In the genomic region with DNA sequence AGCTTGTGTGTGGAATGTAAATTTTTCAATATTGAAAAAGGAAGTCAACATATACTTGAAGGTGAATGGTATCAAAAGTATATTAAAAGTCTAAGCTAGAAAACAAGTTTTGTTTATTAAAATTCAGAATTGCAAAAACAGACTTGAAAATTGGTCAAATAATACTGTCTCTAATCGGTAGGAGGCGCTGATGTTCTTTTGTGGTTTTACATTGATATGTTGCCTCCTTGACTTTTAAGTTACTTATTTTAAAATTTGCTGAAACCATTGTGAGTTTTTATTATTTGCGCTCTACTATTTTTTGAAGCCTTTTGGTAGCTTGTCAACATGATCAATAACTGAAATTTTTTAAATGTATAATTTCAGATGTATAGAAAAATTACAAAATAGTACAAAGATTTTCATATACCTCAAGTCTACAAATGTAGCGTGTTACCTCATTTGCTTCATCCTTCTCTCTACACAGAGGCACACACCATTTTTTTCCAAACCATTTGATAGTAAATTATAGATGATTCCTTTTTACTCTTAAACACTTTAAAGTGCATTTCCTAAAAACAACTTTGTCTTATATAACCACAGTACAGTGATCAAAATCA, we compare ENCODE assay signal across 8 cellular contexts. TPM values are rescaled to one million over a fixed set of nuclear protein-coding genes. Genes with fewer than 3 reads are reported as not detected.
DNase-seq lines count a peak whose midpoint lies in the region; ATAC-seq, FAIRE-seq and TF ChIP-seq lines count a peak whose summit lies in the region.

No MANE protein-coding gene starts in this region.

- peak; percentile 91 for FAIRE-seq in G401.6 (lab: Jason Lieb, UNC)
- no peak for FAIRE-seq in endothelial cell of umbilical vein (lab: Jason Lieb, UNC)

- no TSS peak for BruUV-seq in endothelial cell of umbilical vein (replicated peaks; lab: Mats Ljungman, UMichigan)

- POLR2A ChIA-PET in endothelial cell of umbilical vein (lab: Charles Lee), result no interaction called here

- no peak for TF ChIP-seq POLR2A in endothelial cell of umbilical vein (IDR thresholded peaks at IDR 0.05; ENCODE audit: low read depth, low read length)
- TF ChIP-seq POLR2A in ovary (IDR thresholded peaks at IDR 0.05), result no peak

- no peaks in the 10 kb centered on the region for H3K9me1 ChIP-seq in endothelial cell of umbilical vein (replicated peaks; ENCODE audit: control insufficient read depth, extremely low read depth, insufficient read depth, low read length)

- H3K36me3 ChIP-seq in endothelial cell of umbilical vein (ENCODE audit: control insufficient read depth in 2 of 2, extremely low read depth in 1 of 2, insufficient read depth in 2 of 2, low read length in 2 of 2) (peaks cover 9 to 26% of the 10 kb centered on the region in 2 experiments), ovary (no peaks in the 10 kb centered on the region)

- no peaks in the 10 kb centered on the region for H3K4me1 ChIP-seq in endothelial cell of umbilical vein (ENCODE audit: control insufficient read depth, extremely low read depth, insufficient read depth, low read length)
- no peaks in the 10 kb centered on the region for H3K4me1 ChIP-seq in ovary (ENCODE audit: insufficient read depth)

- peaks cover 22% of the 10 kb centered on the region for H3K79me2 ChIP-seq in endothelial cell of umbilical vein (ENCODE audit: control insufficient read depth, insufficient read depth, low read length)

- H3K27ac ChIP-seq in endothelial cell of umbilical vein (ENCODE audit: insufficient read depth, low read depth, low read length) (no peak overlapping the region), ovary (no peak overlapping the region)

- H3K27me3 ChIP-seq in endothelial cell of umbilical vein (ENCODE audit: control insufficient read depth in 2 of 2, insufficient read depth in 2 of 2, low read length in 2 of 2) (no peaks in the 10 kb centered on the region), ovary (no peaks in the 10 kb centered on the region)

- peak; percentile 10 for DNase-seq in NCI-H526 treated with DMSO at 0.1 percent for 48 hours (lab: John Stamatoyannopoulos, UW)
- DNase-seq in endothelial cell of umbilical vein (ENCODE audit: low read depth, low spot score), result peak; percentile 66
- DNase-seq in ovary, result no peak
- no peak for DNase-seq in posterior cingulate gyrus
- DNase-seq in NK-92 (lab: John Stamatoyannopoulos, UW; ENCODE audit: unreplicated experiment), result no peak

- H3K4me3 ChIP-seq in endothelial cell of umbilical vein (replicated peaks in 1 of 3; ENCODE audit: insufficient read depth in 1 of 3, low read depth in 1 of 3, low read length in 3 of 3) (no peak overlapping the region), ovary (no peak overlapping the region)

- no peak overlapping the region for H3K9ac ChIP-seq in endothelial cell of umbilical vein (replicated peaks; ENCODE audit: extremely low read depth, insufficient read depth, low read length)

- dilution Hi-C loops in endothelial cell of umbilical vein (cut with MboI; ENCODE audit: extremely low pct_ligation_motif_present, low sequenced_read_pairs), result no loop called here

- TF ChIP-seq CTCF in endothelial cell of umbilical vein (IDR thresholded peaks at IDR 0.05; ENCODE audit: extremely low read depth in 1 of 2, insufficient read depth in 1 of 2, low read depth in 1 of 2, low read length in 2 of 2) (peak; percentile 37 to 52), ovary (IDR thresholded peaks at IDR 0.05) (peak; percentile 45 to 75 (median 55))

- 45 to 50% (median 48%) methylated on average over 4 of the region's 4 CpGs for WGBS in ovary, 3 donors

- H3K4me2 ChIP-seq in endothelial cell of umbilical vein (ENCODE audit: insufficient read depth, low read length), result no peak overlapping the region

- CTCF ChIA-PET in endothelial cell of umbilical vein (lab: Charles Lee), result interaction anchor here (0.7 to 2.6 kb wide), 21 partner anchors 10 to 303 kb away, joined by 3 to 52 read pairs (median 4); a partner anchor contains a TSS

- H3K9me3 ChIP-seq in endothelial cell of umbilical vein (replicated peaks; ENCODE audit: control insufficient read depth, insufficient read depth, low read length) (no peaks in the 10 kb centered on the region), ovary (no peaks in the 10 kb centered on the region)

- intact Hi-C loops in endothelial cell of umbilical vein (cut with micrococcal nuclease), result loop anchor here (1.0 to 5.0 kb wide), 4 partner anchors 47 to 276 kb away; no protein-coding TSS in a partner anchor
- intact Hi-C loops in ovary (cut with DNase I), result loop anchor here in 2 of 4 donors (5.0 kb wide), 1 partner anchor 136 kb away; no protein-coding TSS in a partner anchor
- intact Hi-C loops in posterior cingulate gyrus (cut with DNase I), result loop anchor here (1.0 to 5.0 kb wide), 2 partner anchors 76 to 135 kb away; no protein-coding TSS in a partner anchor

- TF ChIP-seq EP300 in ovary (IDR thresholded peaks at IDR 0.05), result no peak

- H2AFZ ChIP-seq in endothelial cell of umbilical vein (ENCODE audit: low read depth, low read length), result no peak overlapping the region

- ATAC-seq in HG03039 (IDR thresholded peaks at IDR 0.05; ENCODE audit: unreplicated experiment), result no peak
- ATAC-seq in HG02852 (IDR thresholded peaks at IDR 0.05; ENCODE audit: unreplicated experiment), result no peak

- H4K20me1 ChIP-seq in endothelial cell of umbilical vein (replicated peaks; ENCODE audit: control insufficient read depth, extremely low read depth, insufficient read depth, low read length), result no peaks in the 10 kb centered on the region

TF ChIP-seq in endothelial cell of umbilical vein, 7 proteins besides CTCF, POLR2A, EP300 and RAD21:
- TF ChIP-seq GATA2 (IDR thresholded peaks at IDR 0.05; ENCODE audit: insufficient read depth, insufficient read length, low read depth, low read length), result no peak
- TF ChIP-seq, protein P1, sequence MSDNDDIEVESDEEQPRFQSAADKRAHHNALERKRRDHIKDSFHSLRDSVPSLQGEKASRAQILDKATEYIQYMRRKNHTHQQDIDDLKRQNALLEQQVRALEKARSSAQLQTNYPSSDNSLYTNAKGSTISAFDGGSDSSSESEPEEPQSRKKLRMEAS (IDR thresholded peaks at IDR 0.05; ENCODE audit: insufficient read depth, insufficient read length), result no peak
- no peak for TF ChIP-seq POLR2AphosphoS5 (IDR thresholded peaks at IDR 0.05; ENCODE audit: insufficient read depth, low read depth, low read length)
- TF ChIP-seq FOS (IDR thresholded peaks at IDR 0.05; ENCODE audit: borderline replicate concordance, insufficient read depth, low read length), result no peak
- TF ChIP-seq MYC (IDR thresholded peaks at IDR 0.05; ENCODE audit: low read depth, low read length), result no peak
- TF ChIP-seq JUN (IDR thresholded peaks at IDR 0.05; ENCODE audit: borderline replicate concordance, insufficient read depth, insufficient read length, low read depth), result no peak
- TF ChIP-seq EZH2 (IDR thresholded peaks at IDR 0.05; ENCODE audit: borderline replicate concordance, low read depth, low read length, severe bottlenecking), result no peak

RNA-seq across cellular contexts. Expression of a gene that starts 6.9 kb away (rescaled TPM):
- total RNA-seq in endothelial cell of umbilical vein (225 and 237 TPM in 2 replicates), ovary (100 to 1,000 TPM in 5 of 7 donors, 10 to 100 TPM in 2; 47.4 to 198 (median 157) TPM)
- polyA plus RNA-seq in endothelial cell of umbilical vein (46.8 and 64.0 TPM in 2 replicates), ovary (100 to 1,000 TPM in 1 of 2 donors, 10 to 100 TPM in 1; 91.9 to 223 TPM)
- 113 TPM in 2 replicates for polyA plus RNA-seq in endothelial cell of umbilical vein (2011; cell fraction: cytosol; rRNA removed)
- 62.2 and 65.4 TPM in 2 replicates for polyA plus RNA-seq in endothelial cell of umbilical vein (2011; cell fraction: nucleus; rRNA removed)
- polyA plus RNA-seq in endothelial cell of umbilical vein (2012), result 264 and 316 TPM in 2 replicates
- polyA minus RNA-seq in endothelial cell of umbilical vein, result 92.0 and 93.6 TPM in 2 replicates
- 195 TPM for polyA minus RNA-seq in endothelial cell of umbilical vein (2011; cell fraction: cytosol; rRNA and poly(A)+ RNA removed)
- 50.8 and 56.7 TPM in 2 replicates for polyA minus RNA-seq in endothelial cell of umbilical vein (2011; cell fraction: nucleus; rRNA and poly(A)+ RNA removed)

Comparison
In these comparisons a context has a peak if more than half of its experiments do, and no peak if none do; other contexts are left out.
1. DNase-seq: peak in NCI-H526 treated with DMSO at 0.1 percent for 48 hours (single experiment) and endothelial cell of umbilical vein (single experiment); none in ovary (0 of 5), posterior cingulate gyrus (0 of 10) and NK-92 (single experiment).